15 cellular contexts compared by ENCODE assay signal in genomic region chr2:171822520-171823297, GRCh38.
DNase-seq lines count a peak whose midpoint lies in the region; ATAC-seq and TF ChIP-seq lines count a peak whose summit lies in the region.
"Had no signal": no experiment of that assay in that cellular context is flagged by ENCODE, and none has a peak within 500 bp of the region (broad histone marks: within the 10 kb centered on the region; RNA-seq: fewer than 3 reads in every experiment).

No MANE protein-coding gene starts in this region.

- H3K27me3 ChIP-seq in osteoblast (ENCODE audit: insufficient read depth, low read length): no peaks in the 10 kb centered on the region
- H3K27me3 ChIP-seq in upper lobe of left lung: no peaks in the 10 kb centered on the region
- H3K27me3 ChIP-seq: BLaER1 treated with 17β-estradiol and CSF1 and Interleukin-3, amounts not matched to agents 10 nM and 100 nM had no signal

- peak overlapping the region; percentile 30 for H3K27ac ChIP-seq in osteoblast (ENCODE audit: low read depth, low read length)
- H3K27ac ChIP-seq in upper lobe of left lung: no peak overlapping the region
- H3K27ac ChIP-seq: 22Rv1; BLaER1 treated with 17β-estradiol and CSF1 and Interleukin-3, amounts not matched to agents 10 nM and 100 nM had no signal

- WGBS in upper lobe of left lung, 2 donors: 67 to 73% methylated on average over 1 of the region's 1 CpG

- no peaks in the 10 kb centered on the region for H4K20me1 ChIP-seq in osteoblast (ENCODE audit: insufficient read depth, low read length)
- H4K20me1 ChIP-seq: BLaER1 treated with 17β-estradiol and CSF1 and Interleukin-3, amounts not matched to agents 10 nM and 100 nM had no signal

- H3K4me1 ChIP-seq in osteoblast (ENCODE audit: insufficient read depth, low read length) (peaks cover 10% of the 10 kb centered on the region), upper lobe of left lung (no peaks in the 10 kb centered on the region)

- H2AFZ ChIP-seq in osteoblast (ENCODE audit: low read length): no peak overlapping the region

- no peak overlapping the region for H3K4me2 ChIP-seq in osteoblast (ENCODE audit: insufficient read depth, low read length)
- H3K4me2 ChIP-seq: BLaER1 treated with 17β-estradiol and CSF1 and Interleukin-3, amounts not matched to agents 10 nM and 100 nM had no signal

- TF ChIP-seq CTCF in osteoblast (IDR thresholded peaks at IDR 0.05; ENCODE audit: extremely low read depth, low read depth, low read length) (no peak), upper lobe of left lung (IDR thresholded peaks at IDR 0.05) (no peak)

- ATAC-seq in upper lobe of left lung (ENCODE audit: low FRiP score in 2 of 2): no peak

- no peak for TF ChIP-seq EP300 in upper lobe of left lung (IDR thresholded peaks at IDR 0.05)

- TF ChIP-seq POLR2A in upper lobe of left lung (IDR thresholded peaks at IDR 0.05): no peak

- H3K9me3 ChIP-seq in osteoblast (ENCODE audit: low read depth, low read length): no peaks in the 10 kb centered on the region
- no peaks in the 10 kb centered on the region for H3K9me3 ChIP-seq in upper lobe of left lung

- H3K79me2 ChIP-seq in osteoblast (ENCODE audit: insufficient read depth, low read length): no peaks in the 10 kb centered on the region

- no peak overlapping the region for H3K4me3 ChIP-seq in osteoblast (ENCODE audit: insufficient read depth, low read length)
- H3K4me3 ChIP-seq in upper lobe of left lung: no peak overlapping the region
- H3K4me3 ChIP-seq: BLaER1 treated with 17β-estradiol and CSF1 and Interleukin-3, amounts not matched to agents 10 nM and 100 nM had no signal

- H3K36me3 ChIP-seq in osteoblast (ENCODE audit: insufficient read depth, low read length) (no peaks in the 10 kb centered on the region), upper lobe of left lung (peaks cover 0 to 8% (median 2%) of the 10 kb centered on the region in 4 donors)

- DNase-seq in NOMO-1 (lab: John Stamatoyannopoulos, UW; ENCODE audit: unreplicated experiment in 2 of 2): peak; percentile 45 to 80
- DNase-seq in NOMO-1 treated with dmso at 0.1 percent for 144 hours (lab: John Stamatoyannopoulos, UW; ENCODE audit: unreplicated experiment): no peak
- DNase-seq in Kasumi-1 (lab: John Stamatoyannopoulos, UW): peak; percentile 80 to 82
- DNase-seq in SKM-1 treated with dmso at 0.1 percent for 144 hours (lab: John Stamatoyannopoulos, UW; ENCODE audit: unreplicated experiment): peak; percentile 62
- DNase-seq in osteoblast (ENCODE audit: insufficient read length, low spot score, missing footprints): peak; percentile 43
- no peak for DNase-seq in T-helper 1 cell
- DNase-seq in upper lobe of left lung: no peak
- no peak for DNase-seq in globus pallidus (ENCODE audit: low spot score)
- DNase-seq: DMS153, GOT3, NCI-H146, NCI-H345, NCI-H526 treated with DMSO at 0.1 percent for 48 hours had no signal

Comparison
In these comparisons a context has a peak if more than half of its experiments do, and no peak if none do; other contexts are left out.
1. DNase-seq: peak in NOMO-1 (2 of 2), Kasumi-1 (2 of 2), SKM-1 treated with dmso at 0.1 percent for 144 hours (single experiment) and osteoblast (single experiment); none in NOMO-1 treated with dmso at 0.1 percent for 144 hours (single experiment), T-helper 1 cell (0 of 5), upper lobe of left lung (0 of 2) and globus pallidus (single experiment).